In genomic region chr9:75105841-75106240, GRCh38 we compare ENCODE assay signal across 22 cellular contexts. TPM values are rescaled to one million over a fixed set of nuclear protein-coding genes. Genes with fewer than 3 reads are reported as not detected.
DNase-seq lines count a peak whose midpoint lies in the region; ATAC-seq and TF ChIP-seq lines count a peak whose summit lies in the region.
"Had no signal": no experiment of that assay in that cellular context is flagged by ENCODE, and none has a peak within 500 bp of the region (broad histone marks: within the 10 kb centered on the region; RNA-seq: fewer than 3 reads in every experiment).

No MANE protein-coding gene starts in this region.

- no peak overlapping the region for H3K4me3 Mint-ChIP-seq in activated CD4-positive, alpha-beta T cell treated with anti-CD3 and anti-CD28 coated beads, Interleukin-2, amount 10 ng/mL, durations not matched to agents 7 days and 5 days
- H3K4me3 Mint-ChIP-seq: memory B cell had no signal

- no peak for ATAC-seq in GM18520 (IDR thresholded peaks at IDR 0.05; ENCODE audit: unreplicated experiment)
- ATAC-seq: A549, SK-N-SH treated with all-trans-retinoic acid at 6 μM for 48 hours had no signal

- CTCF ChIA-PET in activated CD4-positive, alpha-beta T cell treated with anti-CD3 and anti-CD28 coated beads, Interleukin-2, amount 10 ng/mL, durations not matched to agents 7 days and 5 days (lab: Charles Lee) = no interaction called here

- H3K4me1 ChIP-seq in neutrophil (ENCODE audit: control insufficient read depth in 1 of 2, insufficient read depth in 1 of 2, low read depth in 1 of 2, low read length in 1 of 2) = peaks cover 58 to 63% of the 10 kb centered on the region in 2 experiments
- H3K4me1 ChIP-seq: A549 had no signal

- no peaks in the 10 kb centered on the region for H3K27me3 ChIP-seq in neutrophil
- H3K27me3 ChIP-seq: Peyer's patch had no signal

- no peaks in the 10 kb centered on the region for H3K27me3 Mint-ChIP-seq in activated CD4-positive, alpha-beta T cell treated with anti-CD3 and anti-CD28 coated beads, Interleukin-2, amount 10 ng/mL, durations not matched to agents 7 days and 5 days
- H3K27me3 Mint-ChIP-seq: memory B cell had no signal

- H3K27ac ChIP-seq in neutrophil (peak overlapping the region; percentile 58), coronary artery (no peak overlapping the region)
- H3K27ac ChIP-seq: A549, C4-2B, KMS-11 had no signal

- H3K36me3 Mint-ChIP-seq in activated CD4-positive, alpha-beta T cell treated with anti-CD3 and anti-CD28 coated beads, Interleukin-2, amount 10 ng/mL, durations not matched to agents 7 days and 5 days (ENCODE audit: low read depth) = peaks cover 46% of the 10 kb centered on the region

- no peaks in the 10 kb centered on the region for H3K9me3 ChIP-seq in neutrophil
- H3K9me3 ChIP-seq: A549, Peyer's patch had no signal

- peaks cover 16% of the 10 kb centered on the region for H3K36me3 ChIP-seq in neutrophil
- H3K36me3 ChIP-seq: Peyer's patch had no signal

- peaks cover 51% of the 10 kb centered on the region for H3K4me1 Mint-ChIP-seq in activated CD4-positive, alpha-beta T cell treated with anti-CD3 and anti-CD28 coated beads, Interleukin-2, amount 10 ng/mL, durations not matched to agents 7 days and 5 days

- no peak for DNase-seq in activated CD4-positive, alpha-beta T cell treated with anti-CD3 and anti-CD28 coated beads, Interleukin-2, amount 10 ng/mL, durations not matched to agents 7 days and 5 days
- no peak for DNase-seq in activated CD4-positive, alpha-beta T cell treated with anti-CD3 and anti-CD28 coated beads for 1 hour
- DNase-seq in MV-4-11 (lab: John Stamatoyannopoulos, UW) (peak; percentile 28), fibroblast of pulmonary artery (ENCODE audit: low read depth) (peak; percentile 37), coronary artery (ENCODE audit: low spot score) (no peak), SKM-1 treated with dmso at 0.1 percent for 144 hours (lab: John Stamatoyannopoulos, UW; ENCODE audit: unreplicated experiment) (no peak)
- DNase-seq: activated CD4-positive, alpha-beta T cell treated with anti-CD3 and anti-CD28 coated beads, Interleukin-2, amount 50 U/mL, for 48 hours; aorta; dermis blood vessel endothelial cell; DND-41; erythroblast; NCI-H1417; Peyer's patch; stimulated activated CD4-positive, alpha-beta T cell treated with anti-CD3 and anti-CD28 coated beads, Interleukin-15, amount 100 ng/mL, for 24 hours; stimulated activated naive CD4-positive, alpha-beta T cell treated with Interleukin-2 at 50 U/mL for 16 hours had no signal

- TF ChIP-seq CTCF in fibroblast of pulmonary artery (IDR thresholded peaks at IDR 0.05; ENCODE audit: low read length, missing control alignments) (no peak), neutrophil (IDR thresholded peaks at IDR 0.05) (no peak), coronary artery (IDR thresholded peaks at IDR 0.05) (no peak)

- POLR2A ChIA-PET in activated CD4-positive, alpha-beta T cell treated with anti-CD3 and anti-CD28 coated beads, Interleukin-2, amount 10 ng/mL, durations not matched to agents 7 days and 5 days (lab: Charles Lee) = no interaction called here

- H3K27ac Mint-ChIP-seq in activated CD4-positive, alpha-beta T cell treated with anti-CD3 and anti-CD28 coated beads, Interleukin-2, amount 10 ng/mL, durations not matched to agents 7 days and 5 days = peak overlapping the region; percentile 37

- H3K9me3 Mint-ChIP-seq in activated CD4-positive, alpha-beta T cell treated with anti-CD3 and anti-CD28 coated beads, Interleukin-2, amount 10 ng/mL, durations not matched to agents 7 days and 5 days = peaks cover 2% of the 10 kb centered on the region
- H3K9me3 Mint-ChIP-seq: memory B cell had no signal

- H3K4me3 ChIP-seq in fibroblast of pulmonary artery (replicated peaks; ENCODE audit: low read depth, low read length) (no peak overlapping the region), neutrophil (ENCODE audit: low read depth in 1 of 2, low read length in 1 of 2) (no peak overlapping the region), coronary artery (no peak overlapping the region)
- H3K4me3 ChIP-seq: A549, Peyer's patch had no signal

RNA-seq across cellular contexts. Expression of gene OSTF1, which starts 17.5 kb away (rescaled TPM):
- 100 to 1,000 TPM; 117 to 139 TPM for total RNA-seq in activated CD4-positive, alpha-beta T cell treated with anti-CD3 and anti-CD28 coated beads, Interleukin-2, amount 10 ng/mL, durations not matched to agents 7 days and 5 days

RNA-seq across cellular contexts. Expression of gene NMRK1, which starts 17.9 kb away (rescaled TPM):
- 10 to 100 TPM; 43.5 to 53.2 TPM for total RNA-seq in activated CD4-positive, alpha-beta T cell treated with anti-CD3 and anti-CD28 coated beads, Interleukin-2, amount 10 ng/mL, durations not matched to agents 7 days and 5 days

Comparison
In these comparisons a context has a peak if more than half of its experiments do, and no peak if none do; other contexts are left out.
1. DNase-seq: peak in MV-4-11 (single experiment) and fibroblast of pulmonary artery (single experiment); none in activated CD4-positive, alpha-beta T cell treated with anti-CD3 and anti-CD28 coated beads, Interleukin-2, amount 10 ng/mL, durations not matched to agents 7 days and 5 days (single experiment), activated CD4-positive, alpha-beta T cell treated with anti-CD3 and anti-CD28 coated beads for 1 hour (single experiment), coronary artery (single experiment) and SKM-1 treated with dmso at 0.1 percent for 144 hours (single experiment).